14 cellular contexts compared by ENCODE assay signal in genomic region chr17:32943647-32944191, GRCh38. TPM values are rescaled to one million over a fixed set of nuclear protein-coding genes. Genes with fewer than 3 reads are reported as not detected.
DNase-seq lines count a peak whose midpoint lies in the region; ATAC-seq and TF ChIP-seq lines count a peak whose summit lies in the region.
"Had no signal": no experiment of that assay in that cellular context is flagged by ENCODE, and none has a peak within 500 bp of the region (broad histone marks: within the 10 kb centered on the region; RNA-seq: fewer than 3 reads in every experiment).

No MANE protein-coding gene starts in this region.

- H3K4me3 ChIP-seq in left ventricle myocardium inferior (no peak overlapping the region), fibroblast of lung (replicated peaks in 1 of 4; ENCODE audit: control extremely low read depth in 1 of 4, insufficient read depth in 1 of 4, low read depth in 3 of 4, low read length in 4 of 4) (no peak overlapping the region), mucosa of descending colon (no peak overlapping the region), PC-9 (no peak overlapping the region)

- H3F3A ChIP-seq in PC-9 (ENCODE audit: insufficient read depth, low read depth): no peaks in the 10 kb centered on the region

- intact Hi-C loops in Right ventricle myocardium superior (cut with DNase I) (no loop called here), left ventricle myocardium inferior (cut with micrococcal nuclease) (no loop called here), mucosa of descending colon (cut with DNase I, micrococcal nuclease) (no loop called here), PC-9 (cut with micrococcal nuclease; ENCODE audit: unreplicated experiment) (no loop called here)

- H2AFZ ChIP-seq in fibroblast of lung (ENCODE audit: low read length) (no peak overlapping the region), PC-9 (no peak overlapping the region)
- H2AFZ ChIP-seq: parathyroid adenoma had no signal

- TF ChIP-seq CTCF in left ventricle myocardium inferior (IDR thresholded peaks at IDR 0.05; ENCODE audit: borderline replicate concordance) (no peak), fibroblast of lung (conservative IDR thresholded peaks at IDR 0.05 in 1 of 2, IDR thresholded peaks at IDR 0.05 in 1 of 2; ENCODE audit: low read depth in 1 of 2, low read length in 2 of 2) (no peak), mucosa of descending colon (IDR thresholded peaks at IDR 0.05) (no peak), PC-9 (conservative IDR thresholded peaks at IDR 0.05) (no peak)

- H3K27ac ChIP-seq in left ventricle myocardium inferior (replicated peaks) (no peak overlapping the region), fibroblast of lung (ENCODE audit: insufficient read depth, low read length) (peak overlapping the region; percentile 16), PC-9 (no peak overlapping the region)
- H3K27ac ChIP-seq: parathyroid adenoma had no signal

- no peak for DNase-seq in Right ventricle myocardium superior
- DNase-seq in left ventricle myocardium inferior: no peak
- peak; percentile 61 to 72 for DNase-seq in fibroblast of lung (ENCODE audit: low read depth in 2 of 2)
- DNase-seq in mucosa of descending colon: no peak
- DNase-seq in PC-9: no peak
- no peak for DNase-seq in activated T-cell treated with anti-CD3 and anti-CD28 coated beads, Interleukin-2, amount 50 U/mL, for 1 hour
- DNase-seq: 8988T; activated CD4-positive, CD25-positive, alpha-beta regulatory T cell treated with anti-CD3 and anti-CD28 coated beads, Interleukin-2, amount 50 U/mL, for 72 hours; activated effector memory CD4-positive, alpha-beta T cell treated with Interleukin-2 at 50 U/mL for 16 hours; NCI-H510A treated with DMSO at 0.1 percent for 48 hours; SHP77 treated with DMSO at 0.1 percent for 48 hours had no signal

- H3K9me3 ChIP-seq in left ventricle myocardium inferior (replicated peaks) (peaks cover 6% of the 10 kb centered on the region), fibroblast of lung (ENCODE audit: control insufficient read depth, insufficient read depth, low read depth, low read length) (no peaks in the 10 kb centered on the region), mucosa of descending colon (no peaks in the 10 kb centered on the region), PC-9 (ENCODE audit: insufficient read depth, low read depth) (no peaks in the 10 kb centered on the region)

- POLR2A ChIA-PET in PC-9 (lab: Charles Lee; ENCODE audit: unreplicated experiment): no interaction called here

- ATAC-seq in Right ventricle myocardium superior (ENCODE audit: poor library complexity) (peak; percentile 83), mucosa of descending colon (peak; percentile 47), GM21723 (IDR thresholded peaks at IDR 0.05; ENCODE audit: unreplicated experiment) (no peak), HG03342 (IDR thresholded peaks at IDR 0.05; ENCODE audit: unreplicated experiment) (no peak)

- BruUV-seq in PC-9 (replicated peaks; lab: Mats Ljungman, UMichigan): no TSS peak

- H3K9ac ChIP-seq in fibroblast of lung (ENCODE audit: insufficient read depth, low read length): no peak overlapping the region
- H3K9ac ChIP-seq: parathyroid adenoma had no signal

- H3K79me2 ChIP-seq in fibroblast of lung (ENCODE audit: control insufficient read depth, insufficient read depth, low read length) (no peaks in the 10 kb centered on the region), PC-9 (ENCODE audit: low read depth) (no peaks in the 10 kb centered on the region)
- H3K79me2 ChIP-seq: parathyroid adenoma had no signal

- H3K4me1 ChIP-seq in left ventricle myocardium inferior (no peaks in the 10 kb centered on the region), fibroblast of lung (ENCODE audit: control insufficient read depth, extremely low read depth, insufficient read depth, low read length) (peaks cover 10% of the 10 kb centered on the region), mucosa of descending colon (ENCODE audit: low read depth) (peaks cover 10% of the 10 kb centered on the region), PC-9 (replicated peaks; ENCODE audit: insufficient read depth) (no peaks in the 10 kb centered on the region)
- H3K4me1 ChIP-seq: parathyroid adenoma had no signal

- H3K27me3 ChIP-seq in left ventricle myocardium inferior (ENCODE audit: low read depth) (no peaks in the 10 kb centered on the region), fibroblast of lung (ENCODE audit: control insufficient read depth, insufficient read depth, low read length) (no peaks in the 10 kb centered on the region), PC-9 (ENCODE audit: insufficient read depth, low read depth) (peaks cover 7% of the 10 kb centered on the region)

- CTCF ChIA-PET in PC-9 (lab: Charles Lee): no interaction called here

- no peaks in the 10 kb centered on the region for H3K9me2 ChIP-seq in PC-9 (ENCODE audit: insufficient read depth)

- H3K36me3 ChIP-seq in left ventricle myocardium inferior (peaks cover 8% of the 10 kb centered on the region), fibroblast of lung (ENCODE audit: control insufficient read depth, insufficient read depth, low read length) (no peaks in the 10 kb centered on the region), mucosa of descending colon (ENCODE audit: low read depth) (no peaks in the 10 kb centered on the region), PC-9 (ENCODE audit: low read depth) (no peaks in the 10 kb centered on the region)

- H4K20me1 ChIP-seq in fibroblast of lung (ENCODE audit: control insufficient read depth, extremely low read depth, insufficient read depth, low read length) (no peaks in the 10 kb centered on the region), PC-9 (ENCODE audit: insufficient read depth) (no peaks in the 10 kb centered on the region)

- H3K4me2 ChIP-seq in fibroblast of lung (ENCODE audit: extremely low read depth, insufficient read depth, low read length) (no peak overlapping the region), PC-9 (no peak overlapping the region)

RNA-seq across cellular contexts. Expression of gene TMEM98, which starts 15.8 kb away (rescaled TPM):
- total RNA-seq in Right ventricle myocardium superior: 10.0 TPM
- total RNA-seq in left ventricle myocardium inferior: 10.1 TPM
- 153 and 190 TPM in 2 replicates for total RNA-seq in fibroblast of lung
- 172 and 220 TPM in 2 replicates for polyA plus RNA-seq in fibroblast of lung
- 100.0 and 127 TPM in 2 replicates for polyA plus RNA-seq in fibroblast of lung (2012)
- 529 and 610 TPM in 2 replicates for polyA minus RNA-seq in fibroblast of lung (ENCODE audit: low replicate concordance)
- 100 to 1,000 TPM in 1 of 3 donors, 10 to 100 TPM in 2; 56.4 to 175 (median 85.9) TPM for total RNA-seq in mucosa of descending colon
- not detected in 2 replicates for total RNA-seq in PC-9 (2021)

RNA-seq across cellular contexts. Expression of gene SPACA3, which starts 47.9 kb away (rescaled TPM):
- total RNA-seq in Right ventricle myocardium superior: not detected
- total RNA-seq in left ventricle myocardium inferior: not detected
- not detected in 2 replicates for total RNA-seq in fibroblast of lung
- not detected in 2 replicates for polyA plus RNA-seq in fibroblast of lung
- polyA plus RNA-seq in fibroblast of lung (2012): not detected in 2 replicates
- polyA minus RNA-seq in fibroblast of lung (ENCODE audit: low replicate concordance): not detected in 2 replicates
- not detected for total RNA-seq in mucosa of descending colon
- total RNA-seq in PC-9 (2021): not detected in 2 replicates

Comparison
In these comparisons a context has a peak if more than half of its experiments do, and no peak if none do; other contexts are left out.
1. ATAC-seq: peak in Right ventricle myocardium superior (single experiment) and mucosa of descending colon (single experiment); none in GM21723 (single experiment) and HG03342 (single experiment).
2. DNase-seq: peak in fibroblast of lung (2 of 2); none in Right ventricle myocardium superior (single experiment), left ventricle myocardium inferior (single experiment), mucosa of descending colon (0 of 3), PC-9 (0 of 2) and activated T-cell treated with anti-CD3 and anti-CD28 coated beads, Interleukin-2, amount 50 U/mL, for 1 hour (single experiment).
3. RNA of gene TMEM98, which starts 15.8 kb away (total RNA-seq): 153 to 190 TPM in fibroblast of lung, 56.4 to 175 TPM in mucosa of descending colon, 10.1 TPM in left ventricle myocardium inferior (single experiment) and 10.0 TPM in Right ventricle myocardium superior (single experiment); not detected in PC-9; every median in the first group is over 10 times any median in the second.